In the genomic region with DNA sequence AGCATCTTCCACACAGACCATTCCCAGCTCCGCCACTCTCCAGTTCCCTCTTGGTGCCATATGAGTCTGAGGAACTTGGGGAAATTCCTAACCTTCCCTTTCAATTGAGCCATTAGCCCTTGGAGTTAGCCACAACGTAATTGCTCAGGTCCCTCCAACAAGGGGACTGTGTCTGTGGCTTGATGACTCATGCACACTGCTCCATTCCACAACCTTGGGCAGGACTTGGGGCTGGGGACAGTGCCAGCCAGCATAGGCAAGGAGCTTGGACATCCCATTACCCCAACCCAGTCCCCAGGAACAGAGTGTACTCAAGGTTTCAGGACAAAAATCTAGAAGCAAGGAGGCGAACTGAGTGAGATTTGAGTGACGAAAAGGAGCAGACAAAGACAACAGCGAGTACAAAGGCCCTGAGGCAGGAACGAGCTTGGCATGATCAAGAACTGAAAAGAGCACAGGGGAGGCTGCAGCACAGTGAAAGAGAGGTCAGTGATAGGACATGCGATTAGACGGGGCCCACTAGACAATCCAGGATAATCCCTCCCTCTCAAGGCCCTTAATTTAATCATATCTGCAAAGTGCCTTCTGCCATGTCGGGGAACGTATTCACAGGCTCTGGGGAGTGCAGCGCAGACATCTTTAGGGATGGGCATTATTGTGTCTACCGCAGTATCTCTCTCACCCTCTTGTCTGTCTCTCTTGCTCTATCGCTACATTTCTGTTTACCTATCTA, we compare ENCODE assay signal across 12 cellular contexts. TPM values are rescaled to one million over a fixed set of nuclear protein-coding genes. Genes with fewer than 3 reads are reported as not detected.
DNase-seq lines count a peak whose midpoint lies in the region; ATAC-seq and TF ChIP-seq lines count a peak whose summit lies in the region.
"Had no signal": no experiment of that assay in that cellular context is flagged by ENCODE, and none has a peak within 500 bp of the region (broad histone marks: within the 10 kb centered on the region; RNA-seq: fewer than 3 reads in every experiment).

No MANE protein-coding gene starts in this region.

- H3K9me3 Mint-ChIP-seq in H9 = no peaks in the 10 kb centered on the region; a peak in 1 of 5 replicates
- H3K9me3 Mint-ChIP-seq in endodermal cell = no peaks in the 10 kb centered on the region

- H3K9ac ChIP-seq in H9 (ENCODE audit: extremely low read depth, insufficient read length, low read length) = no peak overlapping the region
- H3K9ac ChIP-seq in PC-3 (ENCODE audit: low read length) = no peak overlapping the region
- no peak overlapping the region for H3K9ac ChIP-seq in endodermal cell (ENCODE audit: extremely low read depth, low read length, poor library complexity, severe bottlenecking)

- H3K79me2 ChIP-seq in H9 (ENCODE audit: insufficient read depth, low read length) (no peaks in the 10 kb centered on the region), PC-3 (ENCODE audit: low read length) (peaks cover 11% of the 10 kb centered on the region; the same call in 1 of the 2 replicates)

- H3K36me3 Mint-ChIP-seq in H9 (ENCODE audit: insufficient read depth in 1 of 3, low read depth in 3 of 3) (no peaks in the 10 kb centered on the region; a peak in 1 of 7 replicates), endodermal cell (ENCODE audit: low read depth) (no peaks in the 10 kb centered on the region)

- H3K4me2 ChIP-seq in H9 (ENCODE audit: insufficient read depth, insufficient read length, low read length) = no peak overlapping the region
- H3K4me2 ChIP-seq in PC-3 (ENCODE audit: low read length) = peak overlapping the region; percentile 67; the same call in 1 of the 2 replicates

- H2BK5ac ChIP-seq in H9 (ENCODE audit: insufficient read length, low read length) = no peak overlapping the region

- no peak overlapping the region for H3K27ac ChIP-seq in H9 (ENCODE audit: insufficient read length, low read depth, low read length)
- peak overlapping the region; percentile 90 for H3K27ac ChIP-seq in PC-3 (ENCODE audit: low read length)
- no peak overlapping the region for H3K27ac ChIP-seq in endodermal cell (ENCODE audit: low read depth, low read length)
- H3K27ac ChIP-seq: left ventricle myocardium inferior had no signal

- H3K9me3 ChIP-seq in H9 (ENCODE audit: control insufficient read depth, low read depth, low read length) (no peaks in the 10 kb centered on the region), PC-3 (ENCODE audit: low read length) (no peaks in the 10 kb centered on the region), endodermal cell (ENCODE audit: control insufficient read depth, low read length) (no peaks in the 10 kb centered on the region)
- H3K9me3 ChIP-seq: left ventricle myocardium inferior, Peyer's patch had no signal

- H2AK5ac ChIP-seq in H9 (ENCODE audit: insufficient read length, low read length) = no peak overlapping the region

- H3K27ac Mint-ChIP-seq in H9 (peak overlapping the region in 2 of 3 experiments; percentile 4 to 83; a peak in 3 of 7 replicates), endodermal cell (peak overlapping the region; percentile 45)

- H3K23ac ChIP-seq in H9 (ENCODE audit: insufficient read length, low read depth, low read length) = no peak overlapping the region

- H4K20me1 ChIP-seq in H9 (ENCODE audit: control insufficient read depth, insufficient read depth, insufficient read length) = no peaks in the 10 kb centered on the region
- no peaks in the 10 kb centered on the region for H4K20me1 ChIP-seq in PC-3 (ENCODE audit: low read length)

- H3K27me3 Mint-ChIP-seq in H9 (ENCODE audit: low read depth) (no peaks in the 10 kb centered on the region), endodermal cell (ENCODE audit: insufficient read depth) (no peaks in the 10 kb centered on the region)

- intact Hi-C loops in PC-3 (cut with micrococcal nuclease) = loop anchor here (5.0 kb wide), 2 partner anchors 42 to 72 kb away; no protein-coding TSS in a partner anchor

- no peak overlapping the region for H2AFZ ChIP-seq in H9 (ENCODE audit: low read length)
- H2AFZ ChIP-seq in PC-3 (ENCODE audit: low read length) = no peak overlapping the region

- peaks cover 41 to 45% of the 10 kb centered on the region in 2 experiments for H3K4me1 Mint-ChIP-seq in H9
- H3K4me1 Mint-ChIP-seq in endodermal cell = peaks cover 37% of the 10 kb centered on the region

- no peak overlapping the region for H2BK12ac ChIP-seq in H9 (ENCODE audit: insufficient read length, low read depth, low read length)

- no peak overlapping the region for H2BK15ac ChIP-seq in H9 (ENCODE audit: low read depth, low read length)

- H3K14ac ChIP-seq in H9 (ENCODE audit: insufficient read depth, low read length) = no peak overlapping the region

- H3K18ac ChIP-seq in H9 (ENCODE audit: insufficient read length, low read depth, low read length) = no peak overlapping the region

- peak overlapping the region; percentile 24 for H4K91ac ChIP-seq in H9 (ENCODE audit: insufficient read length, low read depth, low read length)

- no peak overlapping the region for H3K4me3 Mint-ChIP-seq in H9
- H3K4me3 Mint-ChIP-seq in endodermal cell = no peak overlapping the region

- H3T11ph ChIP-seq in H9 (ENCODE audit: low read length) = no peak overlapping the region

- no CpG with 5 or more reads among the region's 13 CpGs for WGBS in H9 (ENCODE audit: extremely low coverage, insufficient read length, low lambda C conversion rate)
- 94 to 97% methylated on average over 11 to 13 of the region's 13 CpGs for WGBS in endodermal cell (ENCODE audit: insufficient coverage in 1 of 2, insufficient read length in 1 of 2), 2 experiments

- no TSS peak for BruUV-seq in PC-3 (replicated peaks; lab: Mats Ljungman, UMichigan)

- POLR2A ChIA-PET in PC-3 (lab: Charles Lee; ENCODE audit: unreplicated experiment) = no interaction called here

- H3K36me3 ChIP-seq in PC-3 (ENCODE audit: low read depth, low read length) (no peaks in the 10 kb centered on the region), endodermal cell (ENCODE audit: control insufficient read depth, insufficient read depth, low read length) (no peaks in the 10 kb centered on the region)
- H3K36me3 ChIP-seq: left ventricle myocardium inferior, Peyer's patch had no signal

- H3K79me1 ChIP-seq in H9 (ENCODE audit: insufficient read depth, low read depth, low read length, poor library complexity, severe bottlenecking) = no peaks in the 10 kb centered on the region

- no peaks in the 10 kb centered on the region for H3K27me3 ChIP-seq in H9 (ENCODE audit: insufficient read depth, low read length)
- H3K27me3 ChIP-seq in PC-3 (ENCODE audit: low read length) = no peaks in the 10 kb centered on the region
- H3K27me3 ChIP-seq in endodermal cell (ENCODE audit: control insufficient read depth, insufficient read depth, low read length, poor library complexity, severe bottlenecking) = no peaks in the 10 kb centered on the region
- H3K27me3 ChIP-seq: Peyer's patch had no signal

- no peak overlapping the region for H2BK120ac ChIP-seq in H9 (ENCODE audit: low read depth, low read length, poor library complexity, severe bottlenecking)

- H2BK20ac ChIP-seq in H9 (ENCODE audit: low read depth, low read length, poor library complexity, severe bottlenecking) = no peak overlapping the region

- no peak for TF ChIP-seq CTCF in H9 (conservative IDR thresholded peaks at IDR 0.05)
- TF ChIP-seq CTCF in PC-3 (conservative IDR thresholded peaks at IDR 0.05; ENCODE audit: low read depth, low read length) = no peak
- no peak for TF ChIP-seq CTCF in endodermal cell (conservative IDR thresholded peaks at IDR 0.05)

- H4K5ac ChIP-seq in H9 (ENCODE audit: insufficient read length, low read depth, low read length) = no peak overlapping the region

- no peaks in the 10 kb centered on the region for H3K9me2 ChIP-seq in PC-3 (replicated peaks; ENCODE audit: low read length)

- peaks cover 14% of the 10 kb centered on the region; the same call in 1 of the 2 replicates for H3K4me1 ChIP-seq in H9 (ENCODE audit: insufficient read depth, low read length)
- peaks cover 73% of the 10 kb centered on the region for H3K4me1 ChIP-seq in PC-3 (ENCODE audit: insufficient read depth, low read length)
- H3K4me1 ChIP-seq in endodermal cell (ENCODE audit: control insufficient read depth, insufficient read depth, low read length) = peaks cover 21% of the 10 kb centered on the region

- DNase-seq in H9 = peak; percentile 48
- DNase-seq in PC-3 = peak; percentile 79
- DNase-seq in endodermal cell = no peak
- DNase-seq in renal cortical epithelial cell (ENCODE audit: low read depth) = peak; percentile 89
- DNase-seq in stimulated activated CD4-positive, alpha-beta T cell treated with anti-CD3 and anti-CD28 coated beads, Interleukin-4, amount 100 ng/mL, for 24 hours = no peak
- DNase-seq in nucleus accumbens (lab: John Stamatoyannopoulos, UW) = no peak
- DNase-seq: left ventricle myocardium inferior, MM.1S had no signal

- no peaks in the 10 kb centered on the region for H3K23me2 ChIP-seq in H9 (ENCODE audit: insufficient read length, low read depth, low read length, poor library complexity, severe bottlenecking)

- ATAC-seq in PC-3 = peak; percentile 23; the same call in 1 of the 2 replicates
- no peak for ATAC-seq in GM18873 (IDR thresholded peaks at IDR 0.05; ENCODE audit: low FRiP score, unreplicated experiment)
- no peak for ATAC-seq in HG03175 (IDR thresholded peaks at IDR 0.05; ENCODE audit: unreplicated experiment)
- ATAC-seq: activated CD4-positive, CD25-positive, alpha-beta regulatory T cell treated with anti-CD3 and anti-CD28 coated beads, Interleukin-2, amount 50 U/mL, for 24 hours had no signal

- H3K4me3 ChIP-seq in PC-3 (ENCODE audit: low read length) (no peak overlapping the region), endodermal cell (ENCODE audit: low read length) (no peak overlapping the region)
- H3K4me3 ChIP-seq: left ventricle myocardium inferior had no signal

- no peak overlapping the region for H3K56ac ChIP-seq in H9 (ENCODE audit: insufficient read length, low read depth, low read length)

- CTCF ChIA-PET in PC-3 (lab: Charles Lee) = no interaction called here

- H4K8ac ChIP-seq in H9 (replicated peaks; ENCODE audit: insufficient read length, low read depth, low read length) = no peak overlapping the region

- peaks cover 1% of the 10 kb centered on the region for H3F3A ChIP-seq in PC-3 (ENCODE audit: low read length, unreplicated experiment)

- no peak overlapping the region for H3K4ac ChIP-seq in H9 (ENCODE audit: low read depth, low read length)

RNA-seq across cellular contexts. Expression of a gene that starts 16.0 kb away (rescaled TPM):
- total RNA-seq in H9 (2021) (99.7 and 101 TPM in 2 replicates), PC-3 (2014; rRNA removed) (33.2 and 42.3 TPM in 2 replicates), endodermal cell (10 to 100 TPM; 33.9 to 51.9 TPM), renal cortical epithelial cell (17.2 and 42.6 TPM in 2 replicates)
- polyA plus RNA-seq in endodermal cell (2013, experiment 1 of 2) = 4.3 TPM
- polyA plus RNA-seq in endodermal cell (2013, experiment 2 of 2) = 4.5 TPM

Comparison
In these comparisons a context has a peak if more than half of its experiments do, and no peak if none do; other contexts are left out.
1. DNase-seq: peak in H9 (single experiment), PC-3 (single experiment) and renal cortical epithelial cell (single experiment); none in endodermal cell (single experiment), stimulated activated CD4-positive, alpha-beta T cell treated with anti-CD3 and anti-CD28 coated beads, Interleukin-4, amount 100 ng/mL, for 24 hours (single experiment) and nucleus accumbens (0 of 56).